Comparison of ENCODE assay signal across 17 cellular contexts in the genomic region with DNA sequence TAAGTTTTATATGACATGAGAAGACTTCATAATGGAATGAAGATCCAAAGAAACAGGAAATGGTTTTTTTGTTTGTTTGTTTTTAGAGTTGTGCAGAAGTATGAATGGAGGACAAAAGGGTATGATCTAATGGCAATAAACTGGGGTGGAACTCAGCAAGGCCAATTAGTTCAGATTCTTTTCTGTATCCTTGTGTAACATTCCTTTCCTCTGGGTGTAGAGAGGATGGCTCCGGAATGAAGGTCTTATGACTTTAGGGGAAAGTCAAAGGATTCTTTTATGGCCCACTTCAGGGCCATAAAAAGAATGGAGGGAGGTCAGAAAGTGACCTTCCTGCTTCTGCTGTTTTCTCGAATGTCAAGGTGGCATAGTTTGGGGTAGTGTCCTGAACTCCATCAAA.
DNase-seq lines count a peak whose midpoint lies in the region; ATAC-seq and TF ChIP-seq lines count a peak whose summit lies in the region.
"Had no signal": no experiment of that assay in that cellular context is flagged by ENCODE, and none has a peak within 500 bp of the region (broad histone marks: within the 10 kb centered on the region; RNA-seq: fewer than 3 reads in every experiment).

No MANE protein-coding gene starts in this region.

- intact Hi-C loops in colonic mucosa (cut with DNase I): no loop called here
- intact Hi-C loops in mucosa of descending colon (cut with DNase I, micrococcal nuclease): no loop called here
- intact Hi-C loops in lower lobe of right lung (cut with DNase I): no loop called here

- peak; percentile 98 for ATAC-seq in mucosa of descending colon
- ATAC-seq in lower lobe of right lung: no peak
- ATAC-seq in GM21381 (IDR thresholded peaks at IDR 0.05; ENCODE audit: unreplicated experiment): no peak
- ATAC-seq: A549, GM23338 had no signal

- H3K4me1 ChIP-seq in colonic mucosa (no peaks in the 10 kb centered on the region), mucosa of descending colon (ENCODE audit: low read depth) (no peaks in the 10 kb centered on the region), lower lobe of right lung (no peaks in the 10 kb centered on the region)
- H3K4me1 ChIP-seq: A549 had no signal

- H3K9me3 ChIP-seq in colonic mucosa (no peaks in the 10 kb centered on the region), mucosa of descending colon (no peaks in the 10 kb centered on the region), lower lobe of right lung (no peaks in the 10 kb centered on the region)
- H3K9me3 ChIP-seq: A549 had no signal

- H3K36me3 ChIP-seq in colonic mucosa: no peaks in the 10 kb centered on the region
- no peaks in the 10 kb centered on the region for H3K36me3 ChIP-seq in mucosa of descending colon (ENCODE audit: low read depth)
- no peaks in the 10 kb centered on the region for H3K36me3 ChIP-seq in lower lobe of right lung

- no peaks in the 10 kb centered on the region for H3K27me3 ChIP-seq in colonic mucosa
- no peaks in the 10 kb centered on the region for H3K27me3 ChIP-seq in lower lobe of right lung (ENCODE audit: low read depth)

- H3K9ac ChIP-seq in colonic mucosa (ENCODE audit: low read depth in 2 of 2, low read length in 2 of 2): no peak overlapping the region

- H3K4me3 ChIP-seq in AG10803 (ENCODE audit: low read length) (no peak overlapping the region), colonic mucosa (no peak overlapping the region), mucosa of descending colon (no peak overlapping the region), lower lobe of right lung (no peak overlapping the region)
- H3K4me3 ChIP-seq: A549, GM23338, PC-9 had no signal

- DNase-seq in AG10803 (ENCODE audit: low read depth): peak; percentile 46
- DNase-seq in GM03348 (ENCODE audit: low spot score): peak; percentile 15
- peak; percentile 21 for DNase-seq in colonic mucosa
- DNase-seq in mucosa of descending colon: peak in 1 of 3 donors; percentile 21
- DNase-seq in NOMO-1 (lab: John Stamatoyannopoulos, UW; ENCODE audit: unreplicated experiment in 2 of 2): no peak
- DNase-seq in NOMO-1 treated with dmso at 0.1 percent for 144 hours (lab: John Stamatoyannopoulos, UW; ENCODE audit: unreplicated experiment): no peak
- no peak for DNase-seq in lower lobe of right lung
- DNase-seq: DMS 273 treated with DMSO at 0.1 percent for 48 hours, NCI-H1048, NCI-H146, NCI-H2107, NCI-H345, NCI-H526 treated with DMSO at 0.1 percent for 48 hours, PC-9 had no signal

- H3K27ac ChIP-seq in colonic mucosa: no peak overlapping the region
- H3K27ac ChIP-seq in lower lobe of right lung: no peak overlapping the region
- H3K27ac ChIP-seq: A549, PC-9 had no signal

- TF ChIP-seq CTCF in AG10803 (conservative IDR thresholded peaks at IDR 0.05; ENCODE audit: low read length) (no peak), colonic mucosa (IDR thresholded peaks at IDR 0.05) (no peak), mucosa of descending colon (IDR thresholded peaks at IDR 0.05) (no peak), lower lobe of right lung (IDR thresholded peaks at IDR 0.05) (no peak)

Comparison
In these comparisons a context has a peak if more than half of its experiments do, and no peak if none do; other contexts are left out.
1. DNase-seq: peak in AG10803 (single experiment), GM03348 (single experiment) and colonic mucosa (single experiment); none in NOMO-1 (0 of 2), NOMO-1 treated with dmso at 0.1 percent for 144 hours (single experiment) and lower lobe of right lung (single experiment).